8 cellular contexts compared by ENCODE assay signal in the genomic region with DNA sequence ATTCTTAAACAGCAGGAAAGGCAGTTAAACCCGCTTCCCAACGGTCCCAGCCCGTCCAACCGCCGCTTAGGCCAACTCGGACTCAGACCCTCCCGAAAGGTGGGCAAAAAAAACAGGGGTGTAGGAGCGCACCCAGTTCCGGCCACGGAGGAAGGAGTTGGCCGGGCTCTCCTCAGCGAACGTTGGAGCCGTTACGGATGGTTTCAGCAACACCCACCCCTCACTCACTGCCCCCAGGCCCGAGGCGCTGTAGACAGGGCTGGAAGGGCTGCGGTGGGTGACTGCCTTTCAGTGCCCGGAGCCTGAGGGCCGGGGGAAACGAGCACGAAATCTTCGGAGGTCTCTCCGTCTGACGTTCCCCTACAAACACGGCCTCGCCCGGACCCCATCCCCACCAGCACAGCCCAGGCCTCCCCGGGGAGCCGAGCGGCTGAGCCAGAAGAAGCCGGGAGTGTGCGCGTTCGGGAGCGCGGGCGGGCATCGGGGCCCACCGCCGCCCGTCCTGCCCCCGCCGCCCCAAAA. TPM values are rescaled to one million over a fixed set of nuclear protein-coding genes. Genes with fewer than 3 reads are reported as not detected.
DNase-seq lines count a peak whose midpoint lies in the region; ATAC-seq, FAIRE-seq and TF ChIP-seq lines count a peak whose summit lies in the region.

No MANE protein-coding gene starts in this region.

- intact Hi-C loops in pancreas (cut with DNase I): no loop called here

- peak overlapping the region; percentile 90 for H3K27ac ChIP-seq in cardiac muscle cell
- peak overlapping the region; percentile 29 to 88 (median 75) for H3K27ac ChIP-seq in pancreas

- peak overlapping the region; percentile 93 for H3K4me3 ChIP-seq in cardiac muscle cell
- H3K4me3 ChIP-seq in pancreas: peak overlapping the region; percentile 62 to 98 (median 92)

- peak in 3 of 4 donors; percentile 1 to 8 (median 5) for ATAC-seq in pancreas
- ATAC-seq in GM18909 (IDR thresholded peaks at IDR 0.05; ENCODE audit: poor library complexity, unreplicated experiment): no peak
- no peak for ATAC-seq in HG03095 (IDR thresholded peaks at IDR 0.05; ENCODE audit: unreplicated experiment)
- ATAC-seq in GM21526 (IDR thresholded peaks at IDR 0.05; ENCODE audit: low FRiP score, unreplicated experiment): no peak

- H3K4me1 ChIP-seq in cardiac muscle cell (ENCODE audit: low read depth) (peaks cover 27% of the 10 kb centered on the region), pancreas (peaks cover 0 to 19% (median 0%) of the 10 kb centered on the region in 3 donors)

- no peaks in the 10 kb centered on the region for H3K9me3 ChIP-seq in cardiac muscle cell (ENCODE audit: low read depth)
- H3K9me3 ChIP-seq in pancreas: no peaks in the 10 kb centered on the region

- H3K27me3 ChIP-seq in cardiac muscle cell (no peaks in the 10 kb centered on the region), pancreas (no peaks in the 10 kb centered on the region)

- H3K36me3 ChIP-seq in cardiac muscle cell (no peaks in the 10 kb centered on the region), pancreas (no peaks in the 10 kb centered on the region)

- no peak for FAIRE-seq in pancreas (lab: Jason Lieb, UNC)

- TF ChIP-seq CTCF in cardiac muscle cell (IDR thresholded peaks at IDR 0.05; ENCODE audit: low read depth, low read length) (no peak), pancreas (IDR thresholded peaks at IDR 0.05) (no peak)

- WGBS in pancreas, 2 donors: 0% methylated on average over 42 to 44 of the region's 44 CpGs

- DNase-seq in ELR (ENCODE audit: low read depth): peak; percentile 54
- peak; percentile 28 for DNase-seq in MV-4-11 (lab: John Stamatoyannopoulos, UW)
- DNase-seq in activated effector memory CD4-positive, alpha-beta T cell treated with Interleukin-2 at 50 U/mL for 16 hours: peak; percentile 5
- peak in 1 of 2 donors; percentile 51 for DNase-seq in cardiac muscle cell (ENCODE audit: low read depth in 1 of 2, low spot score in 1 of 2)
- DNase-seq in pancreas: peak; percentile 5 to 74 (median 32)

RNA-seq across cellular contexts. Expression of gene KDM5B, which starts 1.3 kb away (rescaled TPM):
- total RNA-seq in cardiac muscle cell: 108 and 165 TPM in 2 replicates
- polyA plus RNA-seq in cardiac muscle cell: 141 and 210 TPM in 2 replicates
- 10 to 100 TPM; 18.2 to 47.0 (median 25.1) TPM for total RNA-seq in pancreas
- polyA plus RNA-seq in pancreas: 10 to 100 TPM in 1 of 2 donors, 1 to 10 TPM in 1; 7.3 to 10.5 TPM

RNA-seq across cellular contexts. Expression of gene PCAT6, which starts 3.8 kb away (rescaled TPM):
- total RNA-seq in cardiac muscle cell (17.7 and 19.8 TPM in 2 replicates), pancreas (1 to 10 TPM in 1 of 6 donors, under 1 TPM in 5; 0.31 to 1.2 (median 0.66) TPM)
- polyA plus RNA-seq in cardiac muscle cell (67.4 and 92.9 TPM in 2 replicates), pancreas (1 to 10 TPM; 1.7 to 2.5 TPM)

Comparison
In these comparisons a context has a peak if more than half of its experiments do, and no peak if none do; other contexts are left out.
1. ATAC-seq: peak in pancreas (3 of 4); none in GM18909 (single experiment), HG03095 (single experiment) and GM21526 (single experiment).